Comparison of ENCODE assay signal across 9 cellular contexts in genomic region chr18:79395761-79396404, GRCh38. TPM values are rescaled to one million over a fixed set of nuclear protein-coding genes. Genes with fewer than 3 reads are reported as not detected.
A peak's percentile ranks its signal among the peaks of the same experiment; 100 is the strongest.
DNase-seq lines count a peak whose midpoint lies in the region; ATAC-seq, FAIRE-seq and TF ChIP-seq lines count a peak whose summit lies in the region.
"Had no signal": no experiment of that assay in that cellular context is flagged by ENCODE, and none has a peak within 500 bp of the region (broad histone marks: within the 10 kb centered on the region; RNA-seq: fewer than 3 reads in every experiment).

TSS of gene NFATC1 (plus strand) at chr18:79395930. CDS start at chr18:79396225, 295 bp downstream.

- H3K36me3 ChIP-seq in mammary epithelial cell (ENCODE audit: insufficient read depth, low read length) (no peaks in the 10 kb centered on the region), kidney (ENCODE audit: control insufficient read depth in 1 of 2, insufficient read depth in 2 of 2, low read length in 2 of 2) (no peaks in the 10 kb centered on the region)

- H3K27ac ChIP-seq in mammary epithelial cell (ENCODE audit: insufficient read depth, low read depth, low read length) (no peak within 1 kb of the TSS), kidney (ENCODE audit: low read depth in 2 of 2, low read length in 2 of 2) (peak within 1 kb of the TSS; percentile 3 to 43)

- peak within 1 kb of the TSS; percentile 39 for H2AFZ ChIP-seq in mammary epithelial cell (ENCODE audit: low read depth, low read length)

- H3K9ac ChIP-seq in mammary epithelial cell (ENCODE audit: insufficient read depth, low read length) (no peak within 1 kb of the TSS), kidney (ENCODE audit: low read length in 2 of 2) (peak within 1 kb of the TSS in 1 of 2 donors; percentile 46)

- TF ChIP-seq CTCF in mammary epithelial cell (conservative IDR thresholded peaks at IDR 0.05 in 1 of 2, IDR thresholded peaks at IDR 0.05 in 1 of 2; ENCODE audit: extremely low read depth in 1 of 2, insufficient read depth in 1 of 2, low read depth in 1 of 2, low read length in 2 of 2) (no peak), kidney (IDR thresholded peaks at IDR 0.05; ENCODE audit: borderline replicate concordance, extremely low read depth, insufficient read depth) (no peak)

- H3K9me3 ChIP-seq in mammary epithelial cell (replicated peaks; ENCODE audit: insufficient read depth, low read length) (no peaks in the 10 kb centered on the region), kidney (ENCODE audit: control insufficient read depth in 1 of 2, low read length in 2 of 2) (no peaks in the 10 kb centered on the region)

- no peak for ATAC-seq in HG02852 (IDR thresholded peaks at IDR 0.05; ENCODE audit: unreplicated experiment)

- H3K79me2 ChIP-seq in mammary epithelial cell (ENCODE audit: insufficient read depth, low read length), result no peaks in the 10 kb centered on the region

- CTCF ChIA-PET in mammary epithelial cell (lab: Charles Lee; ENCODE audit: low non-redundant PET), result no interaction called here

- peaks cover 13% of the 10 kb centered on the region for H3K27me3 ChIP-seq in mammary epithelial cell (ENCODE audit: insufficient read depth, low read length)

- no TSS peak for BruUV-seq in mammary epithelial cell (replicated peaks; lab: Mats Ljungman, UMichigan)

- intact Hi-C loops in mammary epithelial cell (cut with micrococcal nuclease), result no loop called here
- intact Hi-C loops in kidney (cut with DNase I), result no loop called here

- no peaks in the 10 kb centered on the region for H4K20me1 ChIP-seq in mammary epithelial cell (ENCODE audit: insufficient read depth, low read length)

- in situ Hi-C loops in mammary epithelial cell (cut with MboI; ENCODE audit: low sequenced_read_pairs in 2 of 2), result no loop called here

- peak within 1 kb of the TSS; percentile 50 for H3K4me3 ChIP-seq in Jurkat, Clone E6-1 (ENCODE audit: low read length)
- H3K4me3 ChIP-seq in mammary epithelial cell (replicated peaks in 1 of 3; ENCODE audit: insufficient read depth in 1 of 3, low read depth in 2 of 3, low read length in 3 of 3) (peak within 1 kb of the TSS in 2 of 3 experiments; percentile 28 to 38), kidney (ENCODE audit: low read length in 2 of 2) (peak within 1 kb of the TSS in 1 of 2 donors; percentile 25)

- DNase-seq in ELR (ENCODE audit: low read depth), result peak; percentile 40
- DNase-seq in Jurkat, Clone E6-1 (ENCODE audit: low read depth, low spot score), result peak; percentile 39
- peak; percentile 66 for DNase-seq in UCSD-AML1 (lab: John Stamatoyannopoulos, UW; ENCODE audit: unreplicated experiment)
- DNase-seq in mammary epithelial cell, result peak; percentile 36
- DNase-seq in kidney, result peak; percentile 91
- peak; percentile 87 to 89 for DNase-seq in stimulated activated CD4-positive, alpha-beta T cell treated with anti-CD3 and anti-CD28 coated beads, Interleukin-2, amount 100 ng/mL, for 24 hours
- DNase-seq in cortex of kidney (lab: John Stamatoyannopoulos, UW), result no peak

- H3K4me1 ChIP-seq in mammary epithelial cell (ENCODE audit: insufficient read depth, low read length) (peaks cover 9% of the 10 kb centered on the region), kidney (ENCODE audit: control insufficient read depth in 1 of 2, insufficient read depth in 1 of 2, low read depth in 1 of 2, low read length in 2 of 2) (peaks cover 5 to 8% of the 10 kb centered on the region in 2 donors)

- dilution Hi-C loops in mammary epithelial cell (cut with HindIII; ENCODE audit: low sequenced_read_pairs), result no loop called here

- no peak for FAIRE-seq in kidney (lab: Jason Lieb, UNC)
- FAIRE-seq: colon had no signal

- no CpG with 5 or more reads among the region's 91 CpGs for WGBS in mammary epithelial cell (ENCODE audit: low coverage, missing lambda C conversion rate)

- H3K4me2 ChIP-seq in mammary epithelial cell (ENCODE audit: insufficient read depth, low read depth, low read length), result peak within 1 kb of the TSS; percentile 85

RNA-seq across cellular contexts. Expression of gene NFATC1, which starts in this region (rescaled TPM):
- 21.7 TPM for polyA plus RNA-seq in Jurkat, Clone E6-1 (2012; ENCODE audit: insufficient read depth, insufficient read length)
- total RNA-seq in mammary epithelial cell (1 to 10 TPM; 2.7 to 3.4 TPM), kidney (17.2 TPM)
- polyA plus RNA-seq in mammary epithelial cell (0.60 TPM), kidney (ENCODE audit: insufficient read depth, low read depth, low replicate concordance) (4.3 TPM)
- 2.3 TPM for polyA minus RNA-seq in mammary epithelial cell
